Comparison of ENCODE assay signal across 8 cellular contexts in genomic region chr7:149284343-149284742, GRCh38. TPM values are rescaled to one million over a fixed set of nuclear protein-coding genes. Genes with fewer than 3 reads are reported as not detected.
DNase-seq lines count a peak whose midpoint lies in the region; ATAC-seq and TF ChIP-seq lines count a peak whose summit lies in the region.

No MANE protein-coding gene starts in this region.

- no peaks in the 10 kb centered on the region for H3K27me3 ChIP-seq in MM.1S (replicated peaks; ENCODE audit: insufficient read depth, low read length)

- peak overlapping the region; percentile 83 for H3K4me3 ChIP-seq in MM.1S (ENCODE audit: low read length)

- H3K27ac ChIP-seq in MM.1S (ENCODE audit: low read length): peak overlapping the region; percentile 87

- no peak overlapping the region for H3K27ac Mint-ChIP-seq in natural killer cell treated with Interleukin-12 subunit alpha and Interleukin-12 subunit beta and Interleukin-15 and Interleukin-18, amount 100 ng/mL, for 72 hours

- 0 out of 2 replicates have a peak, but pooled peaks cover 5% of the 10 kb centered on the region for H3K79me2 ChIP-seq in MM.1S (ENCODE audit: low read length)

- peak; percentile 4 for DNase-seq in DMS79 (lab: John Stamatoyannopoulos, UW)
- peak; percentile 99 for DNase-seq in MM.1S
- peak; percentile 41 for DNase-seq in activated T-helper 1 cell treated with Interleukin-2 at 50 U/mL for 16 hours (ENCODE audit: low read depth)
- DNase-seq in natural killer cell treated with Interleukin-12 subunit alpha and Interleukin-12 subunit beta and Interleukin-15 and Interleukin-18, amount 100 ng/mL, for 72 hours (ENCODE audit: low spot score): no peak
- DNase-seq in RKO (ENCODE audit: low spot score): no peak
- no peak for DNase-seq in UCSD-AML1 (lab: John Stamatoyannopoulos, UW; ENCODE audit: unreplicated experiment)
- DNase-seq in nucleus accumbens (lab: John Stamatoyannopoulos, UW): no peak
- DNase-seq in NCI-H2171 (lab: John Stamatoyannopoulos, UW): no peak

- no peaks in the 10 kb centered on the region for H3K9me2 ChIP-seq in MM.1S (replicated peaks; ENCODE audit: insufficient read depth, low read length)

- no peaks in the 10 kb centered on the region for H3K9me3 Mint-ChIP-seq in natural killer cell treated with Interleukin-12 subunit alpha and Interleukin-12 subunit beta and Interleukin-15 and Interleukin-18, amount 100 ng/mL, for 72 hours

- H3K4me1 ChIP-seq in MM.1S (ENCODE audit: low read length): peaks cover 23% of the 10 kb centered on the region

- no peak for TF ChIP-seq CTCF in MM.1S (IDR thresholded peaks at IDR 0.05; ENCODE audit: low read length)

- no peaks in the 10 kb centered on the region for H4K20me1 ChIP-seq in MM.1S (ENCODE audit: insufficient read depth, low read length)

- no peaks in the 10 kb centered on the region for H3K9me3 ChIP-seq in MM.1S (replicated peaks; ENCODE audit: insufficient read depth, low read length)

- no peak for ATAC-seq in natural killer cell treated with Interleukin-12 subunit alpha and Interleukin-12 subunit beta and Interleukin-15 and Interleukin-18, amount 100 ng/mL, for 72 hours

- peak overlapping the region; percentile 93 for H3K4me3 Mint-ChIP-seq in natural killer cell treated with Interleukin-12 subunit alpha and Interleukin-12 subunit beta and Interleukin-15 and Interleukin-18, amount 100 ng/mL, for 72 hours

- H3K27me3 Mint-ChIP-seq in natural killer cell treated with Interleukin-12 subunit alpha and Interleukin-12 subunit beta and Interleukin-15 and Interleukin-18, amount 100 ng/mL, for 72 hours: no peaks in the 10 kb centered on the region

- peak overlapping the region; percentile 56 for H3K9ac ChIP-seq in MM.1S (ENCODE audit: low read length)

- H3K36me3 Mint-ChIP-seq in natural killer cell treated with Interleukin-12 subunit alpha and Interleukin-12 subunit beta and Interleukin-15 and Interleukin-18, amount 100 ng/mL, for 72 hours: no peaks in the 10 kb centered on the region

- peak overlapping the region; percentile 77 for H2AFZ ChIP-seq in MM.1S (ENCODE audit: low read length)

- peaks cover 17% of the 10 kb centered on the region for H3F3A ChIP-seq in MM.1S (ENCODE audit: insufficient read depth, low read length)

- no peaks in the 10 kb centered on the region for H3K36me3 ChIP-seq in MM.1S (replicated peaks; ENCODE audit: insufficient read depth, low read length)

- peak overlapping the region; percentile 80 for H3K4me2 ChIP-seq in MM.1S (ENCODE audit: low read depth, low read length)

- H3K4me1 Mint-ChIP-seq in natural killer cell treated with Interleukin-12 subunit alpha and Interleukin-12 subunit beta and Interleukin-15 and Interleukin-18, amount 100 ng/mL, for 72 hours (ENCODE audit: low read depth in 2 of 2): peaks cover 27 to 28% of the 10 kb centered on the region in 2 donors

RNA-seq across cellular contexts. Expression of gene ZNF783, which starts 22.3 kb away (rescaled TPM):
- total RNA-seq in natural killer cell treated with Interleukin-12 subunit alpha and Interleukin-12 subunit beta and Interleukin-15 and Interleukin-18, amount 100 ng/mL, for 72 hours: 10 to 100 TPM; 14.0 to 27.9 TPM

RNA-seq across cellular contexts. Expression of gene ZNF212, which starts 44.9 kb away (rescaled TPM):
- total RNA-seq in natural killer cell treated with Interleukin-12 subunit alpha and Interleukin-12 subunit beta and Interleukin-15 and Interleukin-18, amount 100 ng/mL, for 72 hours: 10 to 100 TPM; 11.5 to 19.9 TPM

Comparison
In these comparisons a context has a peak if more than half of its experiments do, and no peak if none do; other contexts are left out.
1. DNase-seq: peak in DMS79 (single experiment), MM.1S (single experiment) and activated T-helper 1 cell treated with Interleukin-2 at 50 U/mL for 16 hours (single experiment); none in natural killer cell treated with Interleukin-12 subunit alpha and Interleukin-12 subunit beta and Interleukin-15 and Interleukin-18, amount 100 ng/mL, for 72 hours (single experiment), RKO (single experiment), UCSD-AML1 (single experiment), nucleus accumbens (0 of 56) and NCI-H2171 (single experiment).